ENCODE assay signal across 8 cellular contexts in genomic region chr3:123723527-123724168, GRCh38.
DNase-seq lines count a peak whose midpoint lies in the region; ATAC-seq, FAIRE-seq and TF ChIP-seq lines count a peak whose summit lies in the region.

No MANE protein-coding gene starts in this region.

- H3K9me3 Mint-ChIP-seq in glutamatergic neuron (ENCODE audit: unreplicated experiment) (no peaks in the 10 kb centered on the region), progenitor cell of endocrine pancreas (ENCODE audit: low read depth) (no peaks in the 10 kb centered on the region)

- no peak overlapping the region for H3K27ac Mint-ChIP-seq in glutamatergic neuron (ENCODE audit: unreplicated experiment)
- H3K27ac Mint-ChIP-seq in progenitor cell of endocrine pancreas: no peak overlapping the region

- no peak for TF ChIP-seq EP300 in A549 (IDR thresholded peaks at IDR 0.05)

- H3K4me3 Mint-ChIP-seq in glutamatergic neuron (ENCODE audit: unreplicated experiment) (no peak overlapping the region), progenitor cell of endocrine pancreas (ENCODE audit: low read depth) (no peak overlapping the region)

- FAIRE-seq in A549 (lab: Jason Lieb, UNC) (no peak), RCC 7860 (lab: Jason Lieb, UNC) (peak; percentile 61)

- peak overlapping the region; percentile 56 to 72; a peak in 4 of 6 replicates for H3K27ac ChIP-seq in A549

- no peak for TF ChIP-seq POLR2A in A549 (IDR thresholded peaks at IDR 0.05; ENCODE audit: low read length)

- CTCF ChIA-PET in A549 (lab: Yijun Ruan, JAX): interaction anchor here (0.6 to 9.7 kb wide), 51 partner anchors 10 to 271 kb away, joined by 3 to 100 read pairs (median 5); partner anchors contain the start of gene MYLK

- ATAC-seq in A549 (peak; percentile 79 to 80), GM19463 (IDR thresholded peaks at IDR 0.05; ENCODE audit: unreplicated experiment) (no peak)

- H3K36me3 Mint-ChIP-seq in glutamatergic neuron (ENCODE audit: unreplicated experiment) (no peaks in the 10 kb centered on the region), progenitor cell of endocrine pancreas (ENCODE audit: insufficient read depth) (no peaks in the 10 kb centered on the region)

- H3K4me2 ChIP-seq in A549: no peak overlapping the region; the same call in 2 of the 3 replicates

- DNase-seq in A549 (ENCODE audit: low read depth in 1 of 2, low spot score in 1 of 2) (peak; percentile 78 to 84), LNCaP clone FGC (ENCODE audit: low read depth) (peak; percentile 56), RCC 7860 (ENCODE audit: low spot score) (peak; percentile 72), glutamatergic neuron (peak; percentile 51), progenitor cell of endocrine pancreas (ENCODE audit: low spot score, unreplicated experiment) (peak; percentile 48)
- peak; percentile 27 for DNase-seq in activated naive CD4-positive, alpha-beta T cell treated with anti-CD3 and anti-CD28 coated beads, Interleukin-2, amount 50 U/mL, for 16 hours

- peaks cover 22% of the 10 kb centered on the region for H3K4me1 ChIP-seq in A549

- H3K4me1 Mint-ChIP-seq in glutamatergic neuron (ENCODE audit: low read depth, unreplicated experiment): peaks cover 4% of the 10 kb centered on the region
- no peaks in the 10 kb centered on the region for H3K4me1 Mint-ChIP-seq in progenitor cell of endocrine pancreas (ENCODE audit: low read depth)

- H3K9me3 ChIP-seq in A549: no peaks in the 10 kb centered on the region

- POLR2A ChIA-PET in A549 (lab: Yijun Ruan, JAX): interaction anchor here (0.9 to 1.1 kb wide), 3 partner anchors 9 to 309 kb away, joined by 3 to 8 read pairs (median 3); partner anchors contain the start of gene KALRN

- WGBS in A549 (ENCODE audit: missing lambda C conversion rate): 10% methylated on average over 9 of the region's 9 CpGs

- TF ChIP-seq RAD21 in A549 (conservative IDR thresholded peaks at IDR 0.05 in 1 of 2, IDR thresholded peaks at IDR 0.05 in 1 of 2): peak; percentile 71 to 73

- H3K4me3 ChIP-seq in A549 (no peak overlapping the region), LNCaP clone FGC (ENCODE audit: low read depth, low read length) (no peak overlapping the region)

- TF ChIP-seq CTCF in A549 (IDR thresholded peaks at IDR 0.05): peak; percentile 74
- TF ChIP-seq CTCF in GM12873 (IDR thresholded peaks at IDR 0.05; ENCODE audit: insufficient read depth, low read depth, low read length, missing control alignments): peak; percentile 90
- TF ChIP-seq CTCF in LNCaP clone FGC (IDR thresholded peaks at IDR 0.05; ENCODE audit: control insufficient read depth, extremely low read depth, insufficient read depth): peak; percentile 87
- peak; percentile 79 for TF ChIP-seq CTCF in glutamatergic neuron (IDR thresholded peaks at IDR 0.05; ENCODE audit: partially characterized antibody, unreplicated experiment)
- peak; percentile 77 for TF ChIP-seq CTCF in progenitor cell of endocrine pancreas (IDR thresholded peaks at IDR 0.05; ENCODE audit: unreplicated experiment)

- H3K27me3 Mint-ChIP-seq in glutamatergic neuron (ENCODE audit: unreplicated experiment) (peaks cover 2% of the 10 kb centered on the region), progenitor cell of endocrine pancreas (peaks cover 13% of the 10 kb centered on the region)

TF ChIP-seq in A549, 52 proteins besides CTCF, POLR2A, EP300 and RAD21:
- TF ChIP-seq NFE2L2 (conservative IDR thresholded peaks at IDR 0.05; ENCODE audit: low read length) (no peak), TP53 (CRISPR knock-in tag; IDR thresholded peaks at IDR 0.05) (no peak), USF2 (IDR thresholded peaks at IDR 0.05) (no peak), SMC3 (IDR thresholded peaks at IDR 0.05) (peak; percentile 76), ZNF302 (CRISPR knock-in tag; IDR thresholded peaks at IDR 0.05) (no peak), FOSB (CRISPR knock-in tag; IDR thresholded peaks at IDR 0.05) (no peak), CEBPB (IDR thresholded peaks at IDR 0.05) (no peak), HOXB13 (CRISPR knock-in tag; IDR thresholded peaks at IDR 0.05; ENCODE audit: low read depth) (no peak), ZFP36 (IDR thresholded peaks at IDR 0.05; ENCODE audit: borderline replicate concordance, partially characterized antibody) (no peak)

Comparison
In these comparisons a context has a peak if more than half of its experiments do, and no peak if none do; other contexts are left out.
1. DNase-seq: peak in every context shown above with its lines; median percentile 81 in A549; 72 in RCC 7860; 56 in LNCaP clone FGC; 51 in glutamatergic neuron; 48 in progenitor cell of endocrine pancreas; 27 in activated naive CD4-positive, alpha-beta T cell treated with anti-CD3 and anti-CD28 coated beads, Interleukin-2, amount 50 U/mL, for 16 hours.